In genomic region chr11:123217897-123218296, GRCh38 we compare ENCODE assay signal across 1 cellular context.
TF ChIP-seq lines count a peak whose summit lies in the region.

No MANE protein-coding gene starts in this region.

TF ChIP-seq in H1, 55 proteins besides CTCF, POLR2A, EP300 and RAD21:
- TF ChIP-seq GABPA (IDR thresholded peaks at IDR 0.05; ENCODE audit: borderline replicate concordance, insufficient read depth, low read length) (no peak), CHD7 (IDR thresholded peaks at IDR 0.05; ENCODE audit: insufficient replicate concordance, low read length) (peak; percentile 29)
